Comparison of ENCODE assay signal across 10 cellular contexts in the genomic region with DNA sequence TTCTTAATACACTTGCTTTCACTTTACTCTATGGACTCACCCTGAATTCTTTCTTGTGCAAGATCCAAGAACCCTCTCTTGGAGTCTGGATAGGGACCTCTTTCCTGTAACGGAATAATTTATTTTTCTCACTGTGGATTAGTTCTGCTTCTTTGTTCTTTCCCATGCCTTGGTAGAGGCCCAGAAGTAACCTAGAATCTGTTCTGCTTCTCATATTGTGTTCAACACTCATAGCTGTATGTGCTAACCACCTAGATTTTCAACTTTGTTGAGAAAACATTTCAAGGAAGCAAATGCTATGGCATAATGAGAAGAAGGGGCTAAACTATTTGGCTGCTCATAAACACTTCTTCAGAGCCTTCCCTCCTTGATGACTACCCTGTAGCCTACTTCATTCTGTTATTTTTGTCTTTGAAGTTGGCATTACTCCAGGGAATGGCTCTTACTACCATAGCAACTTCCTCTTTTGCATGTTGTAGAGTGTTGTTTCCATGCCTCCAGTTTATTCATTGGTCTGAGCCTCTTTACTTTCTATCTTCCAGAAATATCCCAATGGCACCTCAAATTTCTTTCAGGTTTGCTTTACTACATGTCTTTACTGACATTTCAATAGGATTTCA.
DNase-seq lines count a peak whose midpoint lies in the region; ATAC-seq and TF ChIP-seq lines count a peak whose summit lies in the region.
"Had no signal": no experiment of that assay in that cellular context is flagged by ENCODE, and none has a peak within 500 bp of the region (broad histone marks: within the 10 kb centered on the region; RNA-seq: fewer than 3 reads in every experiment).

No MANE protein-coding gene starts in this region.

- DNase-seq in GM10266 (ENCODE audit: extremely low spot score) (peak; percentile 7), SIG-M5 treated with dmso at 0.1 percent for 504 hours (lab: John Stamatoyannopoulos, UW; ENCODE audit: unreplicated experiment) (peak; percentile 85), inferior parietal cortex (ENCODE audit: extremely low spot score) (peak; percentile 66), suprapubic skin (ENCODE audit: low spot score in 2 of 2) (no peak), endothelial cell (ENCODE audit: low spot score) (no peak)
- DNase-seq in CD4-positive, alpha-beta memory T cell = no peak
- no peak for DNase-seq in stimulated activated CD4-positive, alpha-beta T cell treated with anti-CD3 and anti-CD28 coated beads, Interleukin-12 subunit alpha, Interleukin-12 subunit beta, amount 100 ng/mL, for 4 hours
- DNase-seq: body of pancreas; stimulated activated naive CD4-positive, alpha-beta T cell treated with Interleukin-2 at 50 U/mL for 16 hours had no signal

- WGBS in suprapubic skin = 83% methylated on average over 1 of the region's 1 CpG

- H3K27me3 ChIP-seq in suprapubic skin = no peaks in the 10 kb centered on the region
- no peaks in the 10 kb centered on the region for H3K27me3 ChIP-seq in CD4-positive, alpha-beta memory T cell (ENCODE audit: insufficient read depth, low read length)
- H3K27me3 ChIP-seq: body of pancreas had no signal

- no peak overlapping the region for H3K27ac ChIP-seq in suprapubic skin
- H3K27ac ChIP-seq in CD4-positive, alpha-beta memory T cell (ENCODE audit: low read depth, low read length) = no peak overlapping the region
- H3K27ac ChIP-seq: body of pancreas had no signal

- CTCF ChIA-PET in CD4-positive, alpha-beta memory T cell (lab: Charles Lee; ENCODE audit: partially characterized antibody) = no interaction called here

- H3K9me3 Mint-ChIP-seq in endothelial cell (ENCODE audit: unreplicated experiment) = peaks cover 3% of the 10 kb centered on the region
- H3K9me3 Mint-ChIP-seq in CD4-positive, alpha-beta memory T cell = peaks cover 0 to 29% (median 12%) of the 10 kb centered on the region in 8 donors

- no peak overlapping the region for H3K4me3 ChIP-seq in suprapubic skin
- no peak overlapping the region for H3K4me3 ChIP-seq in CD4-positive, alpha-beta memory T cell (ENCODE audit: low read length in 2 of 2)
- H3K4me3 ChIP-seq: body of pancreas had no signal

- H3K4me3 Mint-ChIP-seq in endothelial cell (ENCODE audit: unreplicated experiment) = no peak overlapping the region
- H3K4me3 Mint-ChIP-seq in CD4-positive, alpha-beta memory T cell = no peak overlapping the region

- H3K27me3 Mint-ChIP-seq in endothelial cell (ENCODE audit: unreplicated experiment) = peaks cover 4% of the 10 kb centered on the region
- no peaks in the 10 kb centered on the region for H3K27me3 Mint-ChIP-seq in CD4-positive, alpha-beta memory T cell

- no peak for TF ChIP-seq EP300 in suprapubic skin (IDR thresholded peaks at IDR 0.05)

- no peaks in the 10 kb centered on the region for H3K36me3 ChIP-seq in suprapubic skin
- no peaks in the 10 kb centered on the region for H3K36me3 ChIP-seq in CD4-positive, alpha-beta memory T cell (ENCODE audit: insufficient read depth, low read length)

- TF ChIP-seq POLR2A in suprapubic skin (IDR thresholded peaks at IDR 0.05) = no peak

- POLR2A ChIA-PET in CD4-positive, alpha-beta memory T cell (lab: Charles Lee; ENCODE audit: partially characterized antibody) = no interaction called here

- H3K27ac Mint-ChIP-seq in endothelial cell (ENCODE audit: unreplicated experiment) = no peak overlapping the region
- no peak overlapping the region for H3K27ac Mint-ChIP-seq in CD4-positive, alpha-beta memory T cell

- ATAC-seq in HG02973 (IDR thresholded peaks at IDR 0.05; ENCODE audit: unreplicated experiment) = peak; percentile 85
- ATAC-seq: body of pancreas had no signal

- no peaks in the 10 kb centered on the region for H3K9me3 ChIP-seq in suprapubic skin
- H3K9me3 ChIP-seq in CD4-positive, alpha-beta memory T cell (ENCODE audit: control insufficient read depth in 1 of 2, low read length in 2 of 2) = no peaks in the 10 kb centered on the region
- H3K9me3 ChIP-seq: body of pancreas had no signal

- intact Hi-C loops in CD4-positive, alpha-beta memory T cell (cut with micrococcal nuclease) = no loop called here

- H3K4me1 Mint-ChIP-seq in endothelial cell (ENCODE audit: unreplicated experiment) = no peaks in the 10 kb centered on the region
- H3K4me1 Mint-ChIP-seq in CD4-positive, alpha-beta memory T cell = peaks cover 6 to 15% (median 7%) of the 10 kb centered on the region in 4 donors

- H3K36me3 Mint-ChIP-seq in endothelial cell (ENCODE audit: low read depth, unreplicated experiment) = peaks cover 15% of the 10 kb centered on the region
- H3K36me3 Mint-ChIP-seq in CD4-positive, alpha-beta memory T cell = peaks cover 5 to 23% of the 10 kb centered on the region in 2 donors

- H3K4me1 ChIP-seq in suprapubic skin = no peaks in the 10 kb centered on the region
- H3K4me1 ChIP-seq in CD4-positive, alpha-beta memory T cell (ENCODE audit: insufficient read depth, low read length) = no peaks in the 10 kb centered on the region
- H3K4me1 ChIP-seq: body of pancreas had no signal

- TF ChIP-seq CTCF in GM10266 (IDR thresholded peaks at IDR 0.05; ENCODE audit: control insufficient read depth, insufficient read depth, low read depth, missing control alignments) = no peak
- no peak for TF ChIP-seq CTCF in suprapubic skin (IDR thresholded peaks at IDR 0.05)
- no peak for TF ChIP-seq CTCF in endothelial cell (IDR thresholded peaks at IDR 0.05; ENCODE audit: unreplicated experiment)

Comparison
In these comparisons a context has a peak if more than half of its experiments do, and no peak if none do; other contexts are left out.
1. DNase-seq: peak in GM10266 (single experiment), SIG-M5 treated with dmso at 0.1 percent for 504 hours (single experiment) and inferior parietal cortex (single experiment); none in suprapubic skin (0 of 2), endothelial cell (single experiment), CD4-positive, alpha-beta memory T cell (0 of 5) and stimulated activated CD4-positive, alpha-beta T cell treated with anti-CD3 and anti-CD28 coated beads, Interleukin-12 subunit alpha, Interleukin-12 subunit beta, amount 100 ng/mL, for 4 hours (single experiment).